ENCODE assay signal across 21 cellular contexts in genomic region chr6:3746696-3747095, GRCh38. TPM values are rescaled to one million over a fixed set of nuclear protein-coding genes. Genes with fewer than 3 reads are reported as not detected.
A peak's percentile ranks its signal among the peaks of the same experiment; 100 is the strongest.
DNase-seq lines count a peak whose midpoint lies in the region; ATAC-seq and TF ChIP-seq lines count a peak whose summit lies in the region.
"Had no signal": no experiment of that assay in that cellular context is flagged by ENCODE, and none has a peak within 500 bp of the region (broad histone marks: within the 10 kb centered on the region; RNA-seq: fewer than 3 reads in every experiment).

No MANE protein-coding gene starts in this region.

- no peaks in the 10 kb centered on the region for H3K9me3 ChIP-seq in breast epithelium
- no peaks in the 10 kb centered on the region for H3K9me3 ChIP-seq in psoas muscle
- H3K9me3 ChIP-seq in tibial nerve = no peaks in the 10 kb centered on the region
- H3K9me3 ChIP-seq: prostate gland, upper lobe of left lung had no signal

- H3K36me3 Mint-ChIP-seq in MCF 10A (ENCODE audit: insufficient read depth, unreplicated experiment) = peaks cover 7% of the 10 kb centered on the region
- H3K36me3 Mint-ChIP-seq: activated naive CD4-positive, alpha-beta T cell treated with anti-CD3 and anti-CD28 coated beads, Interleukin-2, amount 10 ng/mL, durations not matched to agents 7 days and 5 days; mesothelial cell of epicardium had no signal

- H3K27me3 Mint-ChIP-seq in MCF 10A (ENCODE audit: insufficient read depth, unreplicated experiment) = no peaks in the 10 kb centered on the region

- intact Hi-C loops in breast epithelium (cut with DNase I; ENCODE audit: low total_unique reads) = loop anchor here (5.0 to 10.0 kb wide), 2 partner anchors 181 to 248 kb away; no protein-coding TSS in a partner anchor
- intact Hi-C loops in MCF 10A (cut with micrococcal nuclease) = no loop called here
- intact Hi-C loops in psoas muscle (cut with DNase I) = loop anchor here (5.0 to 10.0 kb wide), 3 partner anchors 96 to 388 kb away; partner anchors contain the start of gene ECI2 (in 1 of the 2)

- H3K36me3 ChIP-seq in breast epithelium (no peaks in the 10 kb centered on the region), psoas muscle (ENCODE audit: insufficient read depth in 1 of 2, low read depth in 1 of 2) (no peaks in the 10 kb centered on the region), tibial nerve (peaks cover 0 to 3% (median 0%) of the 10 kb centered on the region in 3 donors)
- H3K36me3 ChIP-seq: prostate gland had no signal

- POLR2A ChIA-PET in MCF 10A (lab: Yijun Ruan, JAX) = no interaction called here

- ATAC-seq in psoas muscle = no peak
- ATAC-seq in activated CD4-positive, CD25-positive, alpha-beta regulatory T cell treated with anti-CD3 and anti-CD28 coated beads, Interleukin-2, amount 50 U/mL, for 24 hours = no peak
- ATAC-seq in GM19328 (IDR thresholded peaks at IDR 0.05; ENCODE audit: unreplicated experiment) = no peak
- ATAC-seq: activated T-cell treated with anti-CD3 and anti-CD28 coated beads, Interleukin-2, amount 50 U/mL, for 4 hours; left cardiac atrium had no signal

- no peaks in the 10 kb centered on the region for H3K9me3 Mint-ChIP-seq in MCF 10A (ENCODE audit: unreplicated experiment)
- H3K9me3 Mint-ChIP-seq: activated naive CD4-positive, alpha-beta T cell treated with anti-CD3 and anti-CD28 coated beads, Interleukin-2, amount 10 ng/mL, durations not matched to agents 7 days and 5 days; activated T-cell treated with anti-CD3 and anti-CD28 coated beads, Interleukin-2, amount 50 U/mL, for 4 hours; mesothelial cell of epicardium; nephron had no signal

- no peaks in the 10 kb centered on the region for H3K27me3 ChIP-seq in breast epithelium
- no peaks in the 10 kb centered on the region for H3K27me3 ChIP-seq in psoas muscle (ENCODE audit: insufficient read depth in 3 of 3, low read length in 2 of 3)
- H3K27me3 ChIP-seq in tibial nerve = no peaks in the 10 kb centered on the region
- H3K27me3 ChIP-seq: upper lobe of left lung had no signal

- no TSS peak for BruUV-seq in MCF 10A (replicated peaks; lab: Mats Ljungman, UMichigan)

- TF ChIP-seq CTCF in breast epithelium (IDR thresholded peaks at IDR 0.05) (no peak), MCF 10A (IDR thresholded peaks at IDR 0.05; ENCODE audit: unreplicated experiment) (no peak), coronary artery (IDR thresholded peaks at IDR 0.05) (no peak), psoas muscle (IDR thresholded peaks at IDR 0.05) (no peak), tibial nerve (IDR thresholded peaks at IDR 0.05) (no peak)

- peak overlapping the region in 1 of 3 donors; percentile 15 for H3K4me3 ChIP-seq in breast epithelium
- H3K4me3 ChIP-seq in coronary artery = peak overlapping the region; percentile 96
- H3K4me3 ChIP-seq in psoas muscle = peak overlapping the region; percentile 13
- H3K4me3 ChIP-seq in tibial nerve = no peak overlapping the region
- H3K4me3 ChIP-seq: prostate gland, SK-N-MC, upper lobe of left lung had no signal

- 79 to 88% (median 86%) methylated on average over 8 of the region's 8 CpGs for WGBS in psoas muscle, 3 donors
- WGBS in tibial nerve, 2 donors = 86 to 94% methylated on average over 8 of the region's 8 CpGs

- peaks cover 48% of the 10 kb centered on the region for H3K4me1 Mint-ChIP-seq in MCF 10A (ENCODE audit: insufficient read depth, unreplicated experiment)

- CTCF ChIA-PET in MCF 10A (lab: Yijun Ruan, JAX) = interaction anchor here (0.5 to 4.5 kb wide), 8 partner anchors 50 to 252 kb away, joined by 3 to 41 read pairs (median 4); no protein-coding TSS in a partner anchor

- peaks cover 8 to 14% of the 10 kb centered on the region in 2 donors for H3K4me1 ChIP-seq in breast epithelium
- H3K4me1 ChIP-seq in psoas muscle = peaks cover 80% of the 10 kb centered on the region
- peaks cover 0 to 85% (median 51%) of the 10 kb centered on the region in 4 donors for H3K4me1 ChIP-seq in tibial nerve

- H3K27ac Mint-ChIP-seq in MCF 10A (ENCODE audit: low read depth, unreplicated experiment) = no peak overlapping the region
- H3K27ac Mint-ChIP-seq: activated naive CD4-positive, alpha-beta T cell treated with anti-CD3 and anti-CD28 coated beads, Interleukin-2, amount 10 ng/mL, durations not matched to agents 7 days and 5 days had no signal

- H3K4me3 Mint-ChIP-seq in MCF 10A (ENCODE audit: unreplicated experiment) = no peak overlapping the region
- H3K4me3 Mint-ChIP-seq: activated naive CD4-positive, alpha-beta T cell treated with anti-CD3 and anti-CD28 coated beads, Interleukin-2, amount 10 ng/mL, durations not matched to agents 7 days and 5 days; activated T-cell treated with anti-CD3 and anti-CD28 coated beads, Interleukin-2, amount 50 U/mL, for 4 hours; CD14-positive monocyte; mesothelial cell of epicardium; nephron had no signal

- TF ChIP-seq EP300 in tibial nerve (IDR thresholded peaks at IDR 0.05) = no peak

- TF ChIP-seq POLR2A in breast epithelium (IDR thresholded peaks at IDR 0.05) (no peak), tibial nerve (IDR thresholded peaks at IDR 0.05) (no peak)

- DNase-seq in breast epithelium (ENCODE audit: low spot score in 2 of 2) (no peak), MCF 10A (ENCODE audit: unreplicated experiment) (no peak), coronary artery (ENCODE audit: low spot score) (no peak), psoas muscle (no peak), tibial nerve (ENCODE audit: low spot score in 2 of 2) (no peak), cerebellar cortex (ENCODE audit: low spot score) (no peak)
- DNase-seq: activated CD4-positive, CD25-positive, alpha-beta regulatory T cell; activated naive CD4-positive, alpha-beta T cell treated with anti-CD3 and anti-CD28 coated beads, Interleukin-2, amount 10 ng/mL, durations not matched to agents 7 days and 5 days; activated T-cell treated with anti-CD3 and anti-CD28 coated beads, Interleukin-2, amount 50 U/mL, for 4 hours; IMR-90; left cardiac atrium; NCI-H1694; NCI-H774; upper lobe of left lung had no signal

- H3K27ac ChIP-seq in breast epithelium (peak overlapping the region; percentile 64 to 98), coronary artery (peak overlapping the region; percentile 93 to 100), psoas muscle (peak overlapping the region; percentile 91), tibial nerve (peak overlapping the region in 3 of 4 donors; percentile 46 to 94 (median 71))
- H3K27ac ChIP-seq: prostate gland, SK-N-MC had no signal

RNA-seq across cellular contexts. Expression of gene PXDC1, which starts 4.8 kb away (rescaled TPM):
- total RNA-seq in breast epithelium = 100 to 1,000 TPM in 1 of 3 donors, 10 to 100 TPM in 2; 86.2 to 122 (median 88.0) TPM
- 48.1 and 51.4 TPM in 2 replicates for total RNA-seq in MCF 10A (2022)
- 10 to 100 TPM in 3 of 4 donors, 1 to 10 TPM in 1; 9.8 to 28.1 (median 17.0) TPM for total RNA-seq in psoas muscle
- polyA plus RNA-seq in psoas muscle = 10 to 100 TPM; 12.2 to 32.0 (median 24.3) TPM
- 100 to 1,000 TPM in 3 of 4 donors, 10 to 100 TPM in 1; 93.6 to 174 (median 113) TPM for total RNA-seq in tibial nerve

Comparison
In these comparisons a context has a peak if more than half of its experiments do, and no peak if none do; other contexts are left out.
1. H3K4me3 ChIP-seq: peak in coronary artery (single experiment) and psoas muscle (single experiment); none in tibial nerve (0 of 4).
2. Peak in every context shown above with its lines, with median percentiles within 50 percentile points of each other: H3K27ac ChIP-seq.